Comparison of ENCODE assay signal across 19 cellular contexts in the genomic region with DNA sequence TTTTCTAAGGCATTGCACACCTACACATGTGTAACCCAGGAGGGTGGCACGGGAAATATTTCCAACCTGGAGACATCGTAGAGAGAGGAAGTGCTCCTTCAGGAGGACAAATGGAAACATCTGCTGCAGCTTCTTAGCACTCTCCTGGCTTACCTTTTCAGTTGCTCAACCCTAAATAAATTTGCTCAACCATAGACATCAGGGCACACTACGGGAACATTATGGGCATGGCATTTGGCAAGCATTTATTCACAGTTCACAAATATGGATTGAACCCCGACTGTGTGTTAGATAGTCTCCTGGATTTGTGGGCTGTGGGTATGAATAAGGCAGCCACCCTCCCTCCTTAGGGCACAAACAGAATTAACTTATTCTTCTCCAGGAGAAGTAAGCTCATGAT.
A peak's percentile ranks its signal among the peaks of the same experiment; 100 is the strongest.
DNase-seq lines count a peak whose midpoint lies in the region; ATAC-seq and TF ChIP-seq lines count a peak whose summit lies in the region.
"Had no signal": no experiment of that assay in that cellular context is flagged by ENCODE, and none has a peak within 500 bp of the region (broad histone marks: within the 10 kb centered on the region; RNA-seq: fewer than 3 reads in every experiment).

No MANE protein-coding gene starts in this region.

- no peaks in the 10 kb centered on the region for H3K23me2 ChIP-seq in H9 (ENCODE audit: insufficient read length, low read depth, low read length, poor library complexity, severe bottlenecking)

- H3K9me3 ChIP-seq in H9 (ENCODE audit: control insufficient read depth, low read depth, low read length) (no peaks in the 10 kb centered on the region), endodermal cell (ENCODE audit: control insufficient read depth, low read length) (peaks cover 6% of the 10 kb centered on the region), trophoblast cell (ENCODE audit: insufficient read depth, low read depth, low read length) (no peaks in the 10 kb centered on the region)
- H3K9me3 ChIP-seq: BE2C had no signal

- peaks cover 53 to 55% of the 10 kb centered on the region in 2 experiments for H3K4me1 Mint-ChIP-seq in H9
- peaks cover 47% of the 10 kb centered on the region for H3K4me1 Mint-ChIP-seq in endodermal cell
- H3K4me1 Mint-ChIP-seq in activated naive CD8-positive, alpha-beta T cell treated with anti-CD3 and anti-CD28 coated beads, Interleukin-2, amount 50 U/mL, for 24 hours = no peaks in the 10 kb centered on the region
- H3K4me1 Mint-ChIP-seq: CD4-positive, CD25-positive, alpha-beta regulatory T cell; CD8-positive, alpha-beta memory T cell had no signal

- H3K9me3 Mint-ChIP-seq in H9 (no peaks in the 10 kb centered on the region), endodermal cell (peaks cover 1% of the 10 kb centered on the region)
- no peaks in the 10 kb centered on the region for H3K9me3 Mint-ChIP-seq in activated naive CD8-positive, alpha-beta T cell treated with anti-CD3 and anti-CD28 coated beads, Interleukin-2, amount 50 U/mL, for 24 hours

- no peak overlapping the region for H3T11ph ChIP-seq in H9 (ENCODE audit: low read length)

- H3K27me3 ChIP-seq in H9 (ENCODE audit: insufficient read depth, low read length) (no peaks in the 10 kb centered on the region), endodermal cell (ENCODE audit: control insufficient read depth, insufficient read depth, low read length, poor library complexity, severe bottlenecking) (no peaks in the 10 kb centered on the region), trophoblast cell (ENCODE audit: insufficient read depth, low read length) (no peaks in the 10 kb centered on the region)
- H3K27me3 ChIP-seq: BE2C had no signal

- WGBS in H9 (ENCODE audit: extremely low coverage, insufficient read length, low lambda C conversion rate) = no CpG with 5 or more reads among the region's 4 CpGs
- 93 to 100% methylated on average over 1 to 4 of the region's 4 CpGs for WGBS in endodermal cell (ENCODE audit: insufficient coverage in 1 of 2, insufficient read length in 1 of 2), 2 experiments
- WGBS in trophoblast cell (ENCODE audit: extremely low coverage, insufficient coverage, insufficient read length) = no CpG with 5 or more reads among the region's 4 CpGs

- H3K18ac ChIP-seq in H9 (ENCODE audit: insufficient read length, low read depth, low read length) (no peak overlapping the region), trophoblast cell (ENCODE audit: low read length) (peak overlapping the region; percentile 94)

- H4K91ac ChIP-seq in H9 (ENCODE audit: insufficient read length, low read depth, low read length) (no peak overlapping the region), trophoblast cell (ENCODE audit: low read depth, low read length) (peak overlapping the region; percentile 98)

- H3K27me3 Mint-ChIP-seq in H9 (ENCODE audit: low read depth) = no peaks in the 10 kb centered on the region
- no peaks in the 10 kb centered on the region for H3K27me3 Mint-ChIP-seq in endodermal cell (ENCODE audit: insufficient read depth)
- peaks cover 3% of the 10 kb centered on the region for H3K27me3 Mint-ChIP-seq in activated naive CD8-positive, alpha-beta T cell treated with anti-CD3 and anti-CD28 coated beads, Interleukin-2, amount 50 U/mL, for 24 hours
- H3K27me3 Mint-ChIP-seq: CD4-positive, CD25-positive, alpha-beta regulatory T cell had no signal

- no peak overlapping the region for H2AK5ac ChIP-seq in H9 (ENCODE audit: insufficient read length, low read length)
- peak overlapping the region; percentile 92 for H2AK5ac ChIP-seq in trophoblast cell (ENCODE audit: low read length)

- peaks cover 66% of the 10 kb centered on the region for H3K79me2 ChIP-seq in H9 (ENCODE audit: insufficient read depth, low read length)
- H3K79me2 ChIP-seq in trophoblast cell (ENCODE audit: control insufficient read depth, insufficient read depth, low read length, poor library complexity) = peaks cover 4% of the 10 kb centered on the region

- H3K36me3 ChIP-seq in endodermal cell (ENCODE audit: control insufficient read depth, insufficient read depth, low read length) (peaks cover 60% of the 10 kb centered on the region), trophoblast cell (ENCODE audit: control insufficient read depth in 1 of 2, insufficient read depth in 2 of 2, low read length in 2 of 2) (no peaks in the 10 kb centered on the region)
- H3K36me3 ChIP-seq: BE2C had no signal

- TF ChIP-seq CTCF in H9 (conservative IDR thresholded peaks at IDR 0.05) (no peak), endodermal cell (conservative IDR thresholded peaks at IDR 0.05) (no peak)

- H3K79me1 ChIP-seq in H9 (ENCODE audit: insufficient read depth, low read depth, low read length, poor library complexity, severe bottlenecking) = peaks cover 10% of the 10 kb centered on the region
- peaks cover 26% of the 10 kb centered on the region for H3K79me1 ChIP-seq in trophoblast cell (ENCODE audit: low read length)

- no peak overlapping the region; a peak in 1 of 5 replicates for H3K4me3 Mint-ChIP-seq in H9
- H3K4me3 Mint-ChIP-seq in endodermal cell = no peak overlapping the region
- no peak overlapping the region for H3K4me3 Mint-ChIP-seq in activated naive CD8-positive, alpha-beta T cell treated with anti-CD3 and anti-CD28 coated beads, Interleukin-2, amount 50 U/mL, for 24 hours
- H3K4me3 Mint-ChIP-seq: CD4-positive, CD25-positive, alpha-beta regulatory T cell; CD8-positive, alpha-beta memory T cell had no signal

- DNase-seq in H9 (no peak), NCI-H69 (lab: John Stamatoyannopoulos, UW) (peak; percentile 23), endodermal cell (no peak), trophoblast cell (peak in 1 of 2 donors; percentile 45), cerebellar nuclear complex (lab: John Stamatoyannopoulos, UW) (no peak), activated T-cell treated with anti-CD3 and anti-CD28 coated beads for 4 hours (no peak)
- DNase-seq in activated naive CD8-positive, alpha-beta T cell treated with anti-CD3 and anti-CD28 coated beads, Interleukin-2, amount 50 U/mL, for 24 hours = no peak
- DNase-seq: BE2C; C1 segment of cervical spinal cord; CD4-positive, CD25-positive, alpha-beta regulatory T cell; CD8-positive, alpha-beta memory T cell; COR-L47; DMS 273 treated with DMSO at 0.1 percent for 48 hours; DMS53; DND-41; EL; HCEC 1CT; IMR-90 had no signal

- H3K27ac ChIP-seq in H9 (ENCODE audit: insufficient read length, low read depth, low read length) (no peak overlapping the region), endodermal cell (ENCODE audit: low read depth, low read length) (no peak overlapping the region), trophoblast cell (ENCODE audit: low read depth, low read length) (peak overlapping the region; percentile 58)

- no peak overlapping the region for H3K23ac ChIP-seq in H9 (ENCODE audit: insufficient read length, low read depth, low read length)
- H3K23ac ChIP-seq in trophoblast cell (ENCODE audit: low read length) = no peak overlapping the region

- H2BK120ac ChIP-seq in H9 (ENCODE audit: low read depth, low read length, poor library complexity, severe bottlenecking) = no peak overlapping the region
- peak overlapping the region; percentile 98 for H2BK120ac ChIP-seq in trophoblast cell (ENCODE audit: insufficient read depth, low read length, poor library complexity)

- H3K4me3 ChIP-seq in endodermal cell (ENCODE audit: low read length) (peak overlapping the region; percentile 12), trophoblast cell (ENCODE audit: low read depth, low read length) (no peak overlapping the region)
- H3K4me3 ChIP-seq: GM12878 had no signal

- H2BK5ac ChIP-seq in H9 (ENCODE audit: insufficient read length, low read length) = no peak overlapping the region
- peak overlapping the region; percentile 97 for H2BK5ac ChIP-seq in trophoblast cell (ENCODE audit: low read depth, low read length, poor library complexity)

- H3K56ac ChIP-seq in H9 (ENCODE audit: insufficient read length, low read depth, low read length) = no peak overlapping the region

- H3K4me1 ChIP-seq in H9 (ENCODE audit: insufficient read depth, low read length) (peaks cover 21% of the 10 kb centered on the region; the same call in 1 of the 2 replicates), endodermal cell (ENCODE audit: control insufficient read depth, insufficient read depth, low read length) (peaks cover 15% of the 10 kb centered on the region), trophoblast cell (ENCODE audit: control insufficient read depth in 1 of 2, insufficient read depth in 2 of 2, low read length in 2 of 2) (peaks cover 8 to 21% of the 10 kb centered on the region in 2 experiments)
- H3K4me1 ChIP-seq: BE2C had no signal

- no peak overlapping the region for H3K4ac ChIP-seq in H9 (ENCODE audit: low read depth, low read length)
- H3K4ac ChIP-seq in trophoblast cell (ENCODE audit: low read depth, low read length) = peak overlapping the region; percentile 71

- H4K5ac ChIP-seq in H9 (ENCODE audit: insufficient read length, low read depth, low read length) = no peak overlapping the region

- no peak overlapping the region for H4K8ac ChIP-seq in H9 (replicated peaks; ENCODE audit: insufficient read length, low read depth, low read length)
- H4K8ac ChIP-seq in trophoblast cell (ENCODE audit: low read depth, low read length) = peak overlapping the region; percentile 85

- H3K14ac ChIP-seq in H9 (ENCODE audit: insufficient read depth, low read length) = no peak overlapping the region
- H3K14ac ChIP-seq in trophoblast cell (ENCODE audit: low read length) = peak overlapping the region; percentile 91

- H2BK12ac ChIP-seq in H9 (ENCODE audit: insufficient read length, low read depth, low read length) = no peak overlapping the region
- peak overlapping the region; percentile 98 for H2BK12ac ChIP-seq in trophoblast cell (ENCODE audit: low read length)

- H3K27ac Mint-ChIP-seq in H9 (peak overlapping the region; percentile 71 to 95 (median 82); a peak in 6 of 7 replicates), endodermal cell (peak overlapping the region; percentile 65)
- no peak overlapping the region for H3K27ac Mint-ChIP-seq in activated naive CD8-positive, alpha-beta T cell treated with anti-CD3 and anti-CD28 coated beads, Interleukin-2, amount 50 U/mL, for 24 hours
- H3K27ac Mint-ChIP-seq: CD4-positive, CD25-positive, alpha-beta regulatory T cell; CD8-positive, alpha-beta memory T cell had no signal

- H4K20me1 ChIP-seq in H9 (ENCODE audit: control insufficient read depth, insufficient read depth, insufficient read length) = no peaks in the 10 kb centered on the region

- H4K12ac ChIP-seq in trophoblast cell (ENCODE audit: low read depth, low read length) = no peak overlapping the region

- no peak overlapping the region for H3K9ac ChIP-seq in H9 (ENCODE audit: extremely low read depth, insufficient read length, low read length)
- no peak overlapping the region for H3K9ac ChIP-seq in endodermal cell (ENCODE audit: extremely low read depth, low read length, poor library complexity, severe bottlenecking)
- no peak overlapping the region for H3K9ac ChIP-seq in trophoblast cell (ENCODE audit: low read length)

- H3K4me2 ChIP-seq in H9 (ENCODE audit: insufficient read depth, insufficient read length, low read length) = no peak overlapping the region
- no peak overlapping the region for H3K4me2 ChIP-seq in trophoblast cell (ENCODE audit: low read length)

- H3K36me3 Mint-ChIP-seq in H9 (ENCODE audit: insufficient read depth in 1 of 3, low read depth in 3 of 3) (peaks cover 7 to 15% (median 11%) of the 10 kb centered on the region in 3 experiments), endodermal cell (ENCODE audit: low read depth) (peaks cover 22% of the 10 kb centered on the region)
- no peaks in the 10 kb centered on the region for H3K36me3 Mint-ChIP-seq in activated naive CD8-positive, alpha-beta T cell treated with anti-CD3 and anti-CD28 coated beads, Interleukin-2, amount 50 U/mL, for 24 hours (ENCODE audit: low read depth)
- H3K36me3 Mint-ChIP-seq: CD4-positive, CD25-positive, alpha-beta regulatory T cell; CD8-positive, alpha-beta memory T cell had no signal

- no peak for ATAC-seq in activated naive CD8-positive, alpha-beta T cell treated with anti-CD3 and anti-CD28 coated beads, Interleukin-2, amount 50 U/mL, for 24 hours
- ATAC-seq: GM12878 had no signal

- no peak overlapping the region for H2BK15ac ChIP-seq in H9 (ENCODE audit: low read depth, low read length)

- no peak overlapping the region for H2BK20ac ChIP-seq in H9 (ENCODE audit: low read depth, low read length, poor library complexity, severe bottlenecking)

- H2AFZ ChIP-seq in H9 (ENCODE audit: low read length) (no peak overlapping the region), trophoblast cell (ENCODE audit: insufficient read depth, low read length, poor library complexity) (peak overlapping the region; percentile 63)
